In the genomic region with DNA sequence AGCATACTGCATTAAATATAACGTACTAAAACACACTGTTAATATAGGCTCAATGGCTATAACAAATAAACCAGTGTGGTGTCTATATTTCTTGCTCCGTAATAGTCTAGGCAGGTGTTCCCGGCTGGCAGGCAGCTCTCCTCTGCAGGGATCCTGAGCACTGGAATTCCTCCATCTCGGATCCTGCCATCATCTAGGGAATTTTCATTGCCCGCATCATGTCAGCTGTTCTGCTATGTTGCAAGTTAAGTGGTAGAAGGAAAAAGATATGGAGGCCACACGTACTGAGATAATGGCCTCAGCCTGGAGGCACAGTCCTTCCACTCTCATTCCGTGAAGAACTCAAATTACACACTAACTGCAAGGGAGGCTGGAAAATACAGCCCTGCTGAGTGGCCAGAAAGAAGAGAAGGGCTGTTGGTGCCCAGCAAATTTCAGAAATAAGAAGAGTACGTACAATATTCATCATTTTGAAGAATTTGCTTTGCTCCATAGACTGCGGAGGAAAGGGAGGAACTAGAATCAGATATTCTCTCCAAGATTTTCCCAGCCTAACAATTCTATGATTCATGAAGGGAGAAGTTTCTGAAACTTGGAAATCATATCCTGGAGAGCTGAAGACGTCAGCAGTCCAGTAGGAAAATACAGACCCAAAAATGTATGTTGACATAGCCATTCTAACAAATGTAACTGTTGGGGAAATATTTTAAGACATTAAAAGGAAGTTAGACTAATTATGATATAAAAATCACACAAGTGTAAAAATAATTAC, we compare ENCODE assay signal across 21 cellular contexts.
"Had no signal": no experiment of that assay in that cellular context is flagged by ENCODE, and none has a peak within 500 bp of the region (broad histone marks: within the 10 kb centered on the region; RNA-seq: fewer than 3 reads in every experiment).

No MANE protein-coding gene starts in this region.

- H3K27ac Mint-ChIP-seq: activated CD8-positive, alpha-beta T cell treated with anti-CD3 and anti-CD28 coated beads for 36 hours; activated naive CD8-positive, alpha-beta T cell treated with anti-CD3 and anti-CD28 coated beads, Interleukin-2, amount 10 ng/mL, durations not matched to agents 7 days and 5 days; T-cell had no signal

- H3K27me3 ChIP-seq: adrenal gland, breast epithelium had no signal

- H3K36me3 Mint-ChIP-seq: activated naive CD8-positive, alpha-beta T cell treated with anti-CD3 and anti-CD28 coated beads, Interleukin-2, amount 10 ng/mL, durations not matched to agents 7 days and 5 days; T-cell had no signal

- H3K4me1 Mint-ChIP-seq: activated naive CD8-positive, alpha-beta T cell treated with anti-CD3 and anti-CD28 coated beads, Interleukin-2, amount 10 ng/mL, durations not matched to agents 7 days and 5 days; T-cell had no signal

- H3K27ac ChIP-seq: adrenal gland, breast epithelium, WERI-Rb-1 had no signal

- H3K36me3 ChIP-seq: adrenal gland, breast epithelium, WERI-Rb-1 had no signal

- DNase-seq: activated CD4-positive, alpha-beta T cell treated with anti-CD3 and anti-CD28 coated beads for 4 hours; activated CD8-positive, alpha-beta memory T cell treated with anti-CD3 and anti-CD28 coated beads, Interleukin-2, amount 50 U/mL, for 4 hours; activated CD8-positive, alpha-beta T cell treated with anti-CD3 and anti-CD28 coated beads for 36 hours; activated naive CD4-positive, alpha-beta T cell treated with anti-CD3 and anti-CD28 coated beads, Interleukin-2, amount 50 U/mL, for 16 hours; activated naive CD8-positive, alpha-beta T cell treated with anti-CD3 and anti-CD28 coated beads, Interleukin-2, amount 10 ng/mL, durations not matched to agents 7 days and 5 days; adrenal gland; anterior cingulate cortex; caudate nucleus; Karpas-422; MM.1S; NCI-H1105; NCI-H1436; NCI-H1694 treated with DMSO at 0.1 percent for 48 hours; NCI-H2029 treated with DMSO at 0.1 percent for 48 hours; NCI-H345; NCI-H510A; NCI-H526 treated with DMSO at 0.1 percent for 48 hours; RPMI8226; T-cell; WERI-Rb-1 had no signal

- H3K4me1 ChIP-seq: adrenal gland, breast epithelium had no signal

- H3K4me3 Mint-ChIP-seq: activated CD8-positive, alpha-beta T cell treated with anti-CD3 and anti-CD28 coated beads for 36 hours; activated naive CD8-positive, alpha-beta T cell treated with anti-CD3 and anti-CD28 coated beads, Interleukin-2, amount 10 ng/mL, durations not matched to agents 7 days and 5 days; T-cell had no signal

- H3K9me3 ChIP-seq: adrenal gland, breast epithelium had no signal

- H3K4me3 ChIP-seq: adrenal gland, breast epithelium had no signal
